ENCODE assay signal across 1 cellular context in the genomic region with DNA sequence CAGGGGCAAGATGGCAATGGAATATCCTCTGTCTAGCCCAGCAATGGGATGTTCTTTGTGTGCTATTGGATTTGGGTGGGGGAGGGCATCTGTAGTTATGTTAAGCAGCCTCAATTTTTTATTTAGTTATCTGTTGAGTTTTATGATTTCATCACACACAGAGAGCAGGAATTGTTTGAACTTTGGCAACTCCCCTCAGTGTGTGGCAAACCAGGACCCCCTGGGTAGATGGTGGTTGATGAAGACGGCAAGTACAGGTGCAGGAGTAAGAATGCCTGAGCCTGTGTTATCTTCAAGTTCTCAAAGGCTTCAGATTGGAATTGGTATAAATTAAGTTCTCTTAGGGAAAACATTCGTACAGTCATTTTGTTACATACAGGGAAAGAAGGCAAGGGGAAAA.
TF ChIP-seq lines count a peak whose summit lies in the region.

No MANE protein-coding gene starts in this region.

TF ChIP-seq in HEK293, 187 proteins besides CTCF, POLR2A, EP300 and RAD21 (continued from another document):
- TF ChIP-seq, protein P1, sequence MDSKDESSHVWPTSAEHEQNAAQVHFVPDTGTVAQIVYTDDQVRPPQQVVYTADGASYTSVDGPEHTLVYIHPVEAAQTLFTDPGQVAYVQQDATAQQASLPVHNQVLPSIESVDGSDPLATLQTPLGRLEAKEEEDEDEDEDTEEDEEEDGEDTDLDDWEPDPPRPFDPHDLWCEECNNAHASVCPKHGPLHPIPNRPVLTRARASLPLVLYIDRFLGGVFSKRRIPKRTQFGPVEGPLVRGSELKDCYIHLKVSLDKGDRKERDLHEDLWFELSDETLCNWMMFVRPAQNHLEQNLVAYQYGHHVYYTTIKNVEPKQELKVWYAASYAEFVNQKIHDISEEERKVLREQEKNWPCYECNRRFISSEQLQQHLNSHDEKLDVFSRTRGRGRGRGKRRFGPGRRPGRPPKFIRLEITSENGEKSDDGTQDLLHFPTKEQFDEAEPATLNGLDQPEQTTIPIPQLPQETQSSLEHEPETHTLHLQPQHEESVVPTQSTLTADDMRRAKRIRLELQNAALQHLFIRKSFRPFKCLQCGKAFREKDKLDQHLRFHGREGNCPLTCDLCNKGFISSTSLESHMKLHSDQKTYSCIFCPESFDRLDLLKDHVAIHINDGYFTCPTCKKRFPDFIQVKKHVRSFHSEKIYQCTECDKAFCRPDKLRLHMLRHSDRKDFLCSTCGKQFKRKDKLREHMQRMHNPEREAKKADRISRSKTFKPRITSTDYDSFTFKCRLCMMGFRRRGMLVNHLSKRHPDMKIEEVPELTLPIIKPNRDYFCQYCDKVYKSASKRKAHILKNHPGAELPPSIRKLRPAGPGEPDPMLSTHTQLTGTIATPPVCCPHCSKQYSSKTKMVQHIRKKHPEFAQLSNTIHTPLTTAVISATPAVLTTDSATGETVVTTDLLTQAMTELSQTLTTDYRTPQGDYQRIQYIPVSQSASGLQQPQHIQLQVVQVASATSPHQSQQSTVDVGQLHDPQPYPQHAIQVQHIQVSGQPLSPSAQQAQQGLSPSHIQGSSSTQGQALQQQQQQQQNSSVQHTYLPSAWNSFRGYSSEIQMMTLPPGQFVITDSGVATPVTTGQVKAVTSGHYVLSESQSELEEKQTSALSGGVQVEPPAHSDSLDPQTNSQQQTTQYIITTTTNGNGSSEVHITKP (tag by site-specific recombination; IDR thresholded peaks at IDR 0.05) = peak; percentile 47; the same call in 1 of the 2 replicates
- TF ChIP-seq, protein P2, sequence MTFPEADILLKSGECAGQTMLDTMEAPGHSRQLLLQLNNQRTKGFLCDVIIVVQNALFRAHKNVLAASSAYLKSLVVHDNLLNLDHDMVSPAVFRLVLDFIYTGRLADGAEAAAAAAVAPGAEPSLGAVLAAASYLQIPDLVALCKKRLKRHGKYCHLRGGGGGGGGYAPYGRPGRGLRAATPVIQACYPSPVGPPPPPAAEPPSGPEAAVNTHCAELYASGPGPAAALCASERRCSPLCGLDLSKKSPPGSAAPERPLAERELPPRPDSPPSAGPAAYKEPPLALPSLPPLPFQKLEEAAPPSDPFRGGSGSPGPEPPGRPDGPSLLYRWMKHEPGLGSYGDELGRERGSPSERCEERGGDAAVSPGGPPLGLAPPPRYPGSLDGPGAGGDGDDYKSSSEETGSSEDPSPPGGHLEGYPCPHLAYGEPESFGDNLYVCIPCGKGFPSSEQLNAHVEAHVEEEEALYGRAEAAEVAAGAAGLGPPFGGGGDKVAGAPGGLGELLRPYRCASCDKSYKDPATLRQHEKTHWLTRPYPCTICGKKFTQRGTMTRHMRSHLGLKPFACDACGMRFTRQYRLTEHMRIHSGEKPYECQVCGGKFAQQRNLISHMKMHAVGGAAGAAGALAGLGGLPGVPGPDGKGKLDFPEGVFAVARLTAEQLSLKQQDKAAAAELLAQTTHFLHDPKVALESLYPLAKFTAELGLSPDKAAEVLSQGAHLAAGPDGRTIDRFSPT (tag by site-specific recombination; IDR thresholded peaks at IDR 0.05) = no peak
